In the genomic region with DNA sequence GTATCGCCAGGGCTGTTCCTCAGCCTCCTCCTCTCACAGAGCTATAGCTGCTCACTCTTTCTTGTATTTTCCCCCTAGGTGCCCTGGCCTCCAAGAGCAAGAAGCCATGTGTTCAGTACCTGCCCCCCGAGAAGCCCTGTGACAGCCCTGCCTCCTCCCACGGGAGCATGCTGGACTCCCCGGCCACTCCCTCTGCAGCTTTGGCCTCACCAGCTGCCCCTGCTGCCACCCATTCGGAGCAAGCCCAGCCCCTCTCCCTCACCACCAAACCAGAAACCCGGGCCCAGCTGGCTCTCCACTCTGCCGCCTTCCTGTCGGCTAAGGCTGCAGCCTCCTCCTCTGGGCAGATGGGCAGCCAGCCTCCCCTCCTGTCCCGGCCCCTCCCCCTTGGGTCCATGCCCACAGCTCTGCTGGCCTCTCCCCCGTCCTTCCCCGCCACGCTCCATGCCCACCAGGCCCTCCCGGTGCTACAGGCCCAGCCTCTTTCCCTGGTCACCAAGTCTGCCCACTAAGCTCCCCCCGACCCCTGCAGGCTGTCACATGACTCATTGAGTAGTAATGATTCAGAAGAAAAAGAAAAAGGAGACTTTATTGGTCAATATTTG, we compare ENCODE assay signal across 8 cellular contexts. TPM values are rescaled to one million over a fixed set of nuclear protein-coding genes. Genes with fewer than 3 reads are reported as not detected.
DNase-seq lines count a peak whose midpoint lies in the region; ATAC-seq and TF ChIP-seq lines count a peak whose summit lies in the region.

No MANE protein-coding gene starts in this region.

- no peak overlapping the region for H3K27ac ChIP-seq in DOHH2 (ENCODE audit: low read depth, low read length)
- peak overlapping the region; percentile 64 to 66 for H3K27ac ChIP-seq in ascending aorta
- no peak overlapping the region for H3K27ac ChIP-seq in liver (ENCODE audit: low read depth in 1 of 2, low read length in 2 of 2)
- peak overlapping the region; percentile 31 for H3K27ac ChIP-seq in upper lobe of right lung
- H3K27ac ChIP-seq in OCI-LY7 (ENCODE audit: low read depth, low read length, poor library complexity, severe bottlenecking) = no peak overlapping the region

- H3K4me1 Mint-ChIP-seq in activated T-helper 2 cell treated with anti-CD3 and anti-CD28 coated beads, Interferon-gamma antibody, Interleukin-2, Interleukin-4, amounts not matched to agents 10 μg/mL and 5 μg/mL and 100 μg/mL, durations not matched to agents 14 hours and 24 hours and 36 hours (ENCODE audit: low read depth) = peaks cover 17% of the 10 kb centered on the region

- H3K9ac ChIP-seq in liver (ENCODE audit: low read depth in 1 of 2, low read length in 2 of 2) = no peak overlapping the region

- H3K4me1 ChIP-seq in DOHH2 (ENCODE audit: control insufficient read depth, low read length) = peaks cover 24% of the 10 kb centered on the region
- H3K4me1 ChIP-seq in ascending aorta = peaks cover 4 to 8% of the 10 kb centered on the region in 2 donors
- H3K4me1 ChIP-seq in liver (ENCODE audit: control insufficient read depth in 4 of 4, insufficient read depth in 4 of 4, low read length in 3 of 4) = peaks cover 5 to 17% (median 13%) of the 10 kb centered on the region in 4 donors
- H3K4me1 ChIP-seq in upper lobe of right lung = peaks cover 15% of the 10 kb centered on the region
- H3K4me1 ChIP-seq in OCI-LY7 (ENCODE audit: insufficient read depth, low read length, poor library complexity, severe bottlenecking) = peaks cover 13% of the 10 kb centered on the region

- CTCF ChIA-PET in OCI-LY7 (lab: Charles Lee; ENCODE audit: unreplicated experiment) = interaction anchor here (1.3 kb wide), 1 partner anchor 10 kb away, joined by 3 read pairs; no protein-coding TSS in a partner anchor

- no peaks in the 10 kb centered on the region for H3K9me3 Mint-ChIP-seq in activated T-helper 2 cell treated with anti-CD3 and anti-CD28 coated beads, Interferon-gamma antibody, Interleukin-2, Interleukin-4, amounts not matched to agents 10 μg/mL and 5 μg/mL and 100 μg/mL, durations not matched to agents 14 hours and 24 hours and 36 hours

- no peaks in the 10 kb centered on the region for H3K27me3 Mint-ChIP-seq in activated T-helper 2 cell treated with anti-CD3 and anti-CD28 coated beads, Interferon-gamma antibody, Interleukin-2, Interleukin-4, amounts not matched to agents 10 μg/mL and 5 μg/mL and 100 μg/mL, durations not matched to agents 14 hours and 24 hours and 36 hours (ENCODE audit: low read depth)

- H3K36me3 ChIP-seq in DOHH2 (ENCODE audit: control insufficient read depth, low read length) = no peaks in the 10 kb centered on the region
- peaks cover 36 to 42% of the 10 kb centered on the region in 2 donors for H3K36me3 ChIP-seq in ascending aorta
- peaks cover 0 to 13% (median 3%) of the 10 kb centered on the region in 4 donors for H3K36me3 ChIP-seq in liver (ENCODE audit: control insufficient read depth in 4 of 4, insufficient read depth in 3 of 4, low read depth in 1 of 4, low read length in 3 of 4)
- H3K36me3 ChIP-seq in upper lobe of right lung = peaks cover 30% of the 10 kb centered on the region
- H3K36me3 ChIP-seq in OCI-LY7 (ENCODE audit: insufficient read depth, low read length) = peaks cover 7% of the 10 kb centered on the region; the same call in 1 of the 2 replicates

- ATAC-seq in upper lobe of right lung = peak; percentile 49

- H3K4me3 ChIP-seq in DOHH2 (ENCODE audit: low read length) (no peak overlapping the region), ascending aorta (no peak overlapping the region), liver (ENCODE audit: low read depth in 1 of 3, low read length in 3 of 3) (no peak overlapping the region), upper lobe of right lung (no peak overlapping the region), OCI-LY7 (ENCODE audit: low read depth, low read length, poor library complexity, severe bottlenecking) (no peak overlapping the region)

- no peak for TF ChIP-seq RAD21 in liver (IDR thresholded peaks at IDR 0.05)

- no peaks in the 10 kb centered on the region for H4K20me1 ChIP-seq in DOHH2 (ENCODE audit: control insufficient read depth, insufficient read depth, low read depth, low read length)
- H4K20me1 ChIP-seq in OCI-LY7 (ENCODE audit: insufficient read depth, low read length) = no peaks in the 10 kb centered on the region

- H3F3A ChIP-seq in DOHH2 (ENCODE audit: control insufficient read depth, insufficient read depth) = no peaks in the 10 kb centered on the region

- WGBS in liver = 28% methylated on average over 14 of the region's 14 CpGs

- H3K27ac Mint-ChIP-seq in activated T-helper 2 cell treated with anti-CD3 and anti-CD28 coated beads, Interferon-gamma antibody, Interleukin-2, Interleukin-4, amounts not matched to agents 10 μg/mL and 5 μg/mL and 100 μg/mL, durations not matched to agents 14 hours and 24 hours and 36 hours = no peak overlapping the region

- H3K9me3 ChIP-seq in DOHH2 (ENCODE audit: control insufficient read depth, insufficient read depth, low read length) (no peaks in the 10 kb centered on the region), ascending aorta (no peaks in the 10 kb centered on the region), liver (ENCODE audit: control insufficient read depth in 4 of 4, low read length in 3 of 4) (no peaks in the 10 kb centered on the region), upper lobe of right lung (no peaks in the 10 kb centered on the region), OCI-LY7 (ENCODE audit: low read length) (no peaks in the 10 kb centered on the region)

- H3K9me2 ChIP-seq in DOHH2 (replicated peaks; ENCODE audit: control insufficient read depth, low read length) (no peaks in the 10 kb centered on the region), OCI-LY7 (ENCODE audit: insufficient read depth, low read length) (no peaks in the 10 kb centered on the region)

- H3K27me3 ChIP-seq in DOHH2 (ENCODE audit: control insufficient read depth, low read length) (peaks cover 45% of the 10 kb centered on the region), ascending aorta (no peaks in the 10 kb centered on the region), liver (ENCODE audit: control insufficient read depth in 4 of 4, insufficient read depth in 4 of 4, low read length in 3 of 4) (no peaks in the 10 kb centered on the region), upper lobe of right lung (no peaks in the 10 kb centered on the region)

- BruUV-seq in OCI-LY7 (replicated peaks; lab: Mats Ljungman, UMichigan) = no TSS peak

- H3K4me3 Mint-ChIP-seq in activated T-helper 2 cell treated with anti-CD3 and anti-CD28 coated beads, Interferon-gamma antibody, Interleukin-2, Interleukin-4, amounts not matched to agents 10 μg/mL and 5 μg/mL and 100 μg/mL, durations not matched to agents 14 hours and 24 hours and 36 hours (ENCODE audit: low read depth) = no peak overlapping the region

- POLR2A ChIA-PET in OCI-LY7 (lab: Charles Lee) = interaction anchor here (1.2 to 1.4 kb wide), 3 partner anchors 9 to 19 kb away, joined by 3 to 8 read pairs (median 3); partner anchors contain the start of gene TGOLN2

- H3K79me2 ChIP-seq in DOHH2 (ENCODE audit: control insufficient read depth, low read length) (no peaks in the 10 kb centered on the region), OCI-LY7 (ENCODE audit: insufficient read depth, low read depth, low read length) (no peaks in the 10 kb centered on the region)

- TF ChIP-seq CTCF in DOHH2 (IDR thresholded peaks at IDR 0.05; ENCODE audit: low read depth, low read length, poor library complexity, severe bottlenecking) (no peak), ascending aorta (IDR thresholded peaks at IDR 0.05) (no peak), liver (IDR thresholded peaks at IDR 0.05; ENCODE audit: low read depth, low read length, missing input control) (no peak), upper lobe of right lung (IDR thresholded peaks at IDR 0.05) (no peak), OCI-LY7 (conservative IDR thresholded peaks at IDR 0.05; ENCODE audit: low read length) (no peak)

- DNase-seq in NCI-H1092 treated with DMSO at 0.1 percent for 48 hours (lab: John Stamatoyannopoulos, UW) = peak; percentile 72
- peak in 1 of 2 donors; percentile 79 for DNase-seq in ascending aorta (ENCODE audit: low spot score in 2 of 2)
- DNase-seq in upper lobe of right lung = peak; percentile 75
- DNase-seq in KG1 (lab: John Stamatoyannopoulos, UW) = no peak
- DNase-seq in OCI-LY7 (ENCODE audit: low spot score) = no peak
- DNase-seq in activated T-helper 2 cell treated with anti-CD3 and anti-CD28 coated beads, Interferon-gamma antibody, Interleukin-2, Interleukin-4, amounts not matched to agents 10 μg/mL and 5 μg/mL and 100 μg/mL, durations not matched to agents 14 hours and 24 hours and 36 hours (ENCODE audit: low spot score) = no peak

- no peak overlapping the region for H2AFZ ChIP-seq in OCI-LY7 (ENCODE audit: low read length)

- intact Hi-C loops in ascending aorta (cut with DNase I) = no loop called here
- intact Hi-C loops in upper lobe of right lung (cut with DNase I) = no loop called here
- intact Hi-C loops in OCI-LY7 (cut with micrococcal nuclease; ENCODE audit: unreplicated experiment) = no loop called here
- intact Hi-C loops in activated T-helper 2 cell treated with anti-CD3 and anti-CD28 coated beads, Interferon-gamma antibody, Interleukin-2, Interleukin-4, amounts not matched to agents 10 μg/mL and 5 μg/mL and 100 μg/mL, durations not matched to agents 14 hours and 24 hours and 36 hours (cut with micrococcal nuclease) = no loop called here

- H3K4me2 ChIP-seq in DOHH2 (ENCODE audit: low read length) (peak overlapping the region; percentile 39; the same call in 1 of the 2 replicates), OCI-LY7 (ENCODE audit: low read length) (no peak overlapping the region)

- H3K36me3 Mint-ChIP-seq in activated T-helper 2 cell treated with anti-CD3 and anti-CD28 coated beads, Interferon-gamma antibody, Interleukin-2, Interleukin-4, amounts not matched to agents 10 μg/mL and 5 μg/mL and 100 μg/mL, durations not matched to agents 14 hours and 24 hours and 36 hours (ENCODE audit: low read depth) = peaks cover 19% of the 10 kb centered on the region

RNA-seq across cellular contexts. Expression of gene TGOLN2, which starts 18.7 kb away (rescaled TPM):
- total RNA-seq in ascending aorta (111 TPM), liver (100 to 1,000 TPM in 1 of 2 donors, 10 to 100 TPM in 1; 68.8 to 114 TPM), upper lobe of right lung (156 TPM), OCI-LY7 (2022) (76.9 and 86.6 TPM in 2 replicates)
- 10 to 100 TPM; 56.7 to 66.3 TPM for polyA plus RNA-seq in liver
- 74.4 and 78.6 TPM in 2 replicates for total RNA-seq in OCI-LY7 (2014; rRNA removed; shearing (Covaris generic))
- total RNA-seq in activated T-helper 2 cell treated with anti-CD3 and anti-CD28 coated beads, Interferon-gamma antibody, Interleukin-2, Interleukin-4, amounts not matched to agents 10 μg/mL and 5 μg/mL and 100 μg/mL, durations not matched to agents 14 hours and 24 hours and 36 hours = 94.0 and 96.5 TPM in 2 replicates

RNA-seq across cellular contexts. Expression of gene RETSAT, which starts 45.3 kb away (rescaled TPM):
- total RNA-seq in ascending aorta = 20.6 TPM
- 100 to 1,000 TPM in 1 of 2 donors, 10 to 100 TPM in 1; 58.5 to 101 TPM for total RNA-seq in liver
- 10 to 100 TPM; 22.8 to 82.9 TPM for polyA plus RNA-seq in liver
- total RNA-seq in upper lobe of right lung = 58.1 TPM
- total RNA-seq in OCI-LY7 (2014; rRNA removed; shearing (Covaris generic)) = 5.9 and 14.1 TPM in 2 replicates
- 19.2 and 19.9 TPM in 2 replicates for total RNA-seq in OCI-LY7 (2022)
- 26.3 and 29.6 TPM in 2 replicates for total RNA-seq in activated T-helper 2 cell treated with anti-CD3 and anti-CD28 coated beads, Interferon-gamma antibody, Interleukin-2, Interleukin-4, amounts not matched to agents 10 μg/mL and 5 μg/mL and 100 μg/mL, durations not matched to agents 14 hours and 24 hours and 36 hours

RNA-seq across cellular contexts. Expression of gene ELMOD3, which starts 45.5 kb away (rescaled TPM):
- total RNA-seq in ascending aorta (7.1 TPM), liver (10 to 100 TPM in 1 of 2 donors, 1 to 10 TPM in 1; 5.5 to 15.8 TPM), upper lobe of right lung (22.0 TPM), OCI-LY7 (2022) (18.5 and 21.8 TPM in 2 replicates)
- polyA plus RNA-seq in liver = 1 to 10 TPM; 6.3 to 9.7 TPM
- total RNA-seq in OCI-LY7 (2014; rRNA removed; shearing (Covaris generic)) = 12.0 and 22.1 TPM in 2 replicates
- 17.0 and 18.9 TPM in 2 replicates for total RNA-seq in activated T-helper 2 cell treated with anti-CD3 and anti-CD28 coated beads, Interferon-gamma antibody, Interleukin-2, Interleukin-4, amounts not matched to agents 10 μg/mL and 5 μg/mL and 100 μg/mL, durations not matched to agents 14 hours and 24 hours and 36 hours

Comparison
In these comparisons a context has a peak if more than half of its experiments do, and no peak if none do; other contexts are left out.
1. H3K27ac ChIP-seq: peak in ascending aorta (2 of 2) and upper lobe of right lung (single experiment); none in DOHH2 (single experiment), liver (0 of 2) and OCI-LY7 (single experiment).
2. DNase-seq: peak in NCI-H1092 treated with DMSO at 0.1 percent for 48 hours (single experiment) and upper lobe of right lung (single experiment); none in KG1 (single experiment), OCI-LY7 (single experiment) and activated T-helper 2 cell treated with anti-CD3 and anti-CD28 coated beads, Interferon-gamma antibody, Interleukin-2, Interleukin-4, amounts not matched to agents 10 μg/mL and 5 μg/mL and 100 μg/mL, durations not matched to agents 14 hours and 24 hours and 36 hours (single experiment).